ENCODE assay signal across 9 cellular contexts in the genomic region with DNA sequence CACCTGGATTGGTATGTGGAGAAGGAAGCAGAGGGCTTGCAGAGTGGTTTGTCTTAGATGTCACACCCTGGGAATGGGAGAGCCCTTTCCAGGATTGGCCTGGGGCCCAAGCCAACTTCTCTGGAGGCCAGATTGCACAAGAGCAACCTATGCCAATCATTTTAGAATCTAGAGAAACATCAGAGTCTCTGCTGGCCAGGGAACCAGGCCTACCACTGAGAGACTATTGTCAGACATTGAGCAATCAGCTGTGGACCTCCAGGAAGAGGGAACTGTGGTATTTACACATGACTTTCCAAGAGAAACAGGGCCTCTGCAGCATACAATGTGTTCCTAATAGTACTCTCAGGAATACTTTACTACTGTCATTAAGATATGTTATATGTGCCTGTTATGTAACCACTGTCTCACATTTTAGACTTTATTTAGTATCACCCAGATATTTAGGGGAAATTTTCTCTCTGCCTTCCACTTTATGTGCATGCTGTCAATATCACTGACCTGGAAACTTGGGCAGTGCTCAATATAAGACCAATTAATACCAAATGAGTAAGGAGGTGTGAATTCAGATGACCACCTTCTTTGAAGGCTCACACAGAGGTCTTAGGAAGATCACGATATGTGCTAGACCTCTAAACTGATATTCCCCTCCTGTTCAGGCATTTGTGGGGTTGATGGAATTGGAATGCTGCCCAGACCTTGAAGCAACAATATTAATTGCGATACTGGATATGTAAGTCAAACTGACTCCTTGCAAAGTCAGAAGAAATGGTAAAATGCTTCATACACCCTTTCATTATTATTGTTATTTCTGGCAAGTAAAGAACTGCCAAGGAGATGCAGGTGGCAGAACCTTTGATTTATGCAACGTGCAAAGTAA. TPM values are rescaled to one million over a fixed set of nuclear protein-coding genes. Genes with fewer than 3 reads are reported as not detected.
A peak's percentile ranks its signal among the peaks of the same experiment; 100 is the strongest.
DNase-seq lines count a peak whose midpoint lies in the region; ATAC-seq and TF ChIP-seq lines count a peak whose summit lies in the region.
"Had no signal": no experiment of that assay in that cellular context is flagged by ENCODE, and none has a peak within 500 bp of the region (broad histone marks: within the 10 kb centered on the region; RNA-seq: fewer than 3 reads in every experiment).

No MANE protein-coding gene starts in this region.

- peak overlapping the region; percentile 44 to 63 for H3K27ac ChIP-seq in liver (ENCODE audit: low read depth in 1 of 2, low read length in 2 of 2)

- H3K4me3 ChIP-seq in MG63 (no peak overlapping the region), cardiac fibroblast (replicated peaks in 1 of 2; ENCODE audit: low read depth in 2 of 2, low read length in 2 of 2) (no peak overlapping the region), liver (ENCODE audit: low read depth in 1 of 3, low read length in 3 of 3) (no peak overlapping the region)

- peaks cover 1 to 25% (median 15%) of the 10 kb centered on the region in 4 donors for H3K4me1 ChIP-seq in liver (ENCODE audit: control insufficient read depth in 4 of 4, insufficient read depth in 4 of 4, low read length in 3 of 4)

- WGBS in liver: 55% methylated on average over 3 of the region's 3 CpGs

- TF ChIP-seq RAD21 in liver (IDR thresholded peaks at IDR 0.05): peak; percentile 31 to 37

- ATAC-seq in HG02588 (IDR thresholded peaks at IDR 0.05; ENCODE audit: unreplicated experiment): no peak

- no peaks in the 10 kb centered on the region for H3K27me3 ChIP-seq in MG63
- H3K27me3 ChIP-seq in liver (ENCODE audit: control insufficient read depth in 4 of 4, insufficient read depth in 4 of 4, low read length in 3 of 4): no peaks in the 10 kb centered on the region

- H3K9me3 ChIP-seq in MG63 (no peaks in the 10 kb centered on the region), liver (ENCODE audit: control insufficient read depth in 4 of 4, low read length in 3 of 4) (no peaks in the 10 kb centered on the region)

- TF ChIP-seq CTCF in cardiac fibroblast (IDR thresholded peaks at IDR 0.05; ENCODE audit: low read depth, low read length) (no peak), liver (IDR thresholded peaks at IDR 0.05; ENCODE audit: low read depth, low read length, missing input control) (no peak)

- H3K9ac ChIP-seq in liver (ENCODE audit: low read depth in 1 of 2, low read length in 2 of 2): no peak overlapping the region

- peak; percentile 36 for DNase-seq in AG08396 (ENCODE audit: low spot score)
- peak; percentile 73 for DNase-seq in MG63
- DNase-seq in cardiac fibroblast (ENCODE audit: low read depth in 2 of 2): peak; percentile 70 to 93
- DNase-seq in NK-92 treated with Interleukin-12 subunit alpha and Interleukin-12 subunit beta, amount 100 ng/mL, for 24 hours (lab: John Stamatoyannopoulos, UW): no peak
- no peak for DNase-seq in activated CD8-positive, alpha-beta memory T cell treated with anti-CD3 and anti-CD28 coated beads, Interleukin-2, amount 50 U/mL, for 48 hours
- no peak for DNase-seq in DMS79 (lab: John Stamatoyannopoulos, UW)
- DNase-seq: activated B cell treated with CpG ODN at 0.5 μM for 24 hours had no signal

- H3K36me3 ChIP-seq in MG63: no peaks in the 10 kb centered on the region
- no peaks in the 10 kb centered on the region for H3K36me3 ChIP-seq in liver (ENCODE audit: control insufficient read depth in 4 of 4, insufficient read depth in 3 of 4, low read depth in 1 of 4, low read length in 3 of 4)

TF ChIP-seq in liver, 16 proteins besides CTCF, POLR2A, EP300 and RAD21:
- TF ChIP-seq JUND (IDR thresholded peaks at IDR 0.05) (peak; percentile 60 to 61), HNF4G (IDR thresholded peaks at IDR 0.05) (no peak), TAF1 (conservative IDR thresholded peaks at IDR 0.05) (no peak), YY1 (IDR thresholded peaks at IDR 0.05) (peak; percentile 64), SP1 (IDR thresholded peaks at IDR 0.05) (peak; percentile 67), RXRA (IDR thresholded peaks at IDR 0.05) (peak; percentile 59 to 74), NR2F2 (IDR thresholded peaks at IDR 0.05) (peak; percentile 43), GABPA (IDR thresholded peaks at IDR 0.05 in 1 of 2, conservative IDR thresholded peaks at IDR 0.05 in 1 of 2) (peak in 1 of 2 donors; percentile 17), FOXA2 (IDR thresholded peaks at IDR 0.05) (peak; percentile 93), HNF4A (conservative IDR thresholded peaks at IDR 0.05) (peak; percentile 57 to 72), EGR1 (IDR thresholded peaks at IDR 0.05; ENCODE audit: low read depth in 2 of 2) (no peak), FOXA1 (IDR thresholded peaks at IDR 0.05) (peak; percentile 68)
- TF ChIP-seq, protein P1, sequence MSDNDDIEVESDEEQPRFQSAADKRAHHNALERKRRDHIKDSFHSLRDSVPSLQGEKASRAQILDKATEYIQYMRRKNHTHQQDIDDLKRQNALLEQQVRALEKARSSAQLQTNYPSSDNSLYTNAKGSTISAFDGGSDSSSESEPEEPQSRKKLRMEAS (IDR thresholded peaks at IDR 0.05): peak; percentile 78
- TF ChIP-seq, protein P2, sequence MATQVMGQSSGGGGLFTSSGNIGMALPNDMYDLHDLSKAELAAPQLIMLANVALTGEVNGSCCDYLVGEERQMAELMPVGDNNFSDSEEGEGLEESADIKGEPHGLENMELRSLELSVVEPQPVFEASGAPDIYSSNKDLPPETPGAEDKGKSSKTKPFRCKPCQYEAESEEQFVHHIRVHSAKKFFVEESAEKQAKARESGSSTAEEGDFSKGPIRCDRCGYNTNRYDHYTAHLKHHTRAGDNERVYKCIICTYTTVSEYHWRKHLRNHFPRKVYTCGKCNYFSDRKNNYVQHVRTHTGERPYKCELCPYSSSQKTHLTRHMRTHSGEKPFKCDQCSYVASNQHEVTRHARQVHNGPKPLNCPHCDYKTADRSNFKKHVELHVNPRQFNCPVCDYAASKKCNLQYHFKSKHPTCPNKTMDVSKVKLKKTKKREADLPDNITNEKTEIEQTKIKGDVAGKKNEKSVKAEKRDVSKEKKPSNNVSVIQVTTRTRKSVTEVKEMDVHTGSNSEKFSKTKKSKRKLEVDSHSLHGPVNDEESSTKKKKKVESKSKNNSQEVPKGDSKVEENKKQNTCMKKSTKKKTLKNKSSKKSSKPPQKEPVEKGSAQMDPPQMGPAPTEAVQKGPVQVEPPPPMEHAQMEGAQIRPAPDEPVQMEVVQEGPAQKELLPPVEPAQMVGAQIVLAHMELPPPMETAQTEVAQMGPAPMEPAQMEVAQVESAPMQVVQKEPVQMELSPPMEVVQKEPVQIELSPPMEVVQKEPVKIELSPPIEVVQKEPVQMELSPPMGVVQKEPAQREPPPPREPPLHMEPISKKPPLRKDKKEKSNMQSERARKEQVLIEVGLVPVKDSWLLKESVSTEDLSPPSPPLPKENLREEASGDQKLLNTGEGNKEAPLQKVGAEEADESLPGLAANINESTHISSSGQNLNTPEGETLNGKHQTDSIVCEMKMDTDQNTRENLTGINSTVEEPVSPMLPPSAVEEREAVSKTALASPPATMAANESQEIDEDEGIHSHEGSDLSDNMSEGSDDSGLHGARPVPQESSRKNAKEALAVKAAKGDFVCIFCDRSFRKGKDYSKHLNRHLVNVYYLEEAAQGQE (IDR thresholded peaks at IDR 0.05): peak; percentile 49
- TF ChIP-seq, protein P3, sequence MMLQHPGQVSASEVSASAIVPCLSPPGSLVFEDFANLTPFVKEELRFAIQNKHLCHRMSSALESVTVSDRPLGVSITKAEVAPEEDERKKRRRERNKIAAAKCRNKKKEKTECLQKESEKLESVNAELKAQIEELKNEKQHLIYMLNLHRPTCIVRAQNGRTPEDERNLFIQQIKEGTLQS (IDR thresholded peaks at IDR 0.05): no peak
- TF ChIP-seq, protein P4, sequence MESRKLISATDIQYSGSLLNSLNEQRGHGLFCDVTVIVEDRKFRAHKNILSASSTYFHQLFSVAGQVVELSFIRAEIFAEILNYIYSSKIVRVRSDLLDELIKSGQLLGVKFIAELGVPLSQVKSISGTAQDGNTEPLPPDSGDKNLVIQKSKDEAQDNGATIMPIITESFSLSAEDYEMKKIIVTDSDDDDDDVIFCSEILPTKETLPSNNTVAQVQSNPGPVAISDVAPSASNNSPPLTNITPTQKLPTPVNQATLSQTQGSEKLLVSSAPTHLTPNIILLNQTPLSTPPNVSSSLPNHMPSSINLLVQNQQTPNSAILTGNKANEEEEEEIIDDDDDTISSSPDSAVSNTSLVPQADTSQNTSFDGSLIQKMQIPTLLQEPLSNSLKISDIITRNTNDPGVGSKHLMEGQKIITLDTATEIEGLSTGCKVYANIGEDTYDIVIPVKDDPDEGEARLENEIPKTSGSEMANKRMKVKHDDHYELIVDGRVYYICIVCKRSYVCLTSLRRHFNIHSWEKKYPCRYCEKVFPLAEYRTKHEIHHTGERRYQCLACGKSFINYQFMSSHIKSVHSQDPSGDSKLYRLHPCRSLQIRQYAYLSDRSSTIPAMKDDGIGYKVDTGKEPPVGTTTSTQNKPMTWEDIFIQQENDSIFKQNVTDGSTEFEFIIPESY (IDR thresholded peaks at IDR 0.05): peak; percentile 80

RNA-seq across cellular contexts. Expression of a gene that starts 20.5 kb away (rescaled TPM):
- 0.12 and 2.1 TPM in 2 replicates for total RNA-seq in MG63 (2014; rRNA removed; shearing (Covaris generic); ENCODE audit: low replicate concordance)
- total RNA-seq in liver: 1 to 10 TPM in 1 of 2 donors, under 1 TPM in 1; 0.37 to 1.0 TPM
- polyA plus RNA-seq in liver: 1 to 10 TPM in 1 of 2 donors, under 1 TPM in 1; 0.61 to 1.2 TPM

RNA-seq across cellular contexts. Expression of a gene that starts 50.9 kb away (rescaled TPM):
- 7.8 and 8.9 TPM in 2 replicates for total RNA-seq in MG63 (2014; rRNA removed; shearing (Covaris generic); ENCODE audit: low replicate concordance)
- 1 to 10 TPM; 3.2 to 4.4 TPM for total RNA-seq in liver
- polyA plus RNA-seq in liver: 1 to 10 TPM; 2.3 to 5.4 TPM

Comparison
In these comparisons a context has a peak if more than half of its experiments do, and no peak if none do; other contexts are left out.
1. DNase-seq: peak in AG08396 (single experiment), MG63 (single experiment) and cardiac fibroblast (2 of 2); none in NK-92 treated with Interleukin-12 subunit alpha and Interleukin-12 subunit beta, amount 100 ng/mL, for 24 hours (single experiment), activated CD8-positive, alpha-beta memory T cell treated with anti-CD3 and anti-CD28 coated beads, Interleukin-2, amount 50 U/mL, for 48 hours (single experiment) and DMS79 (single experiment).